ENCODE assay signal across 20 cellular contexts in the genomic region with DNA sequence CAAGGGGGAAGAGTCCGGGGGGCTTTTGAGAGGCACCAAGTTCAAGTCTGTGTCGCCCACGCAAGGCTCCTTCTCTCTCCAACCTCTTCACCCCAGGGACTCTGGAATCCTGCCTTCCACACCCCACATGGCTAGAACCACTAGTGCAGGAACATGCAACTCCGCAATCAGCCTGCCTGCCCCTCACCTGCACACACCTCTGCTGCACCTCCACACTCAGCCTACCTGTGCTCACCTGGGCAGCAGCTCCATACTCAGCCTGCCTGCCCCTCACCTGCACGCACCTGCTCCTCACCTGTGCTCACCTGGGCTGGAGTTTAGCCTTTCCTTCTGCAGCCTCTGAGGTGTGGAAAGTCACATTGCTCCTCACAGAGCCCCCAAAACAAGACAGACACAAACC.
"Had no signal": no experiment of that assay in that cellular context is flagged by ENCODE, and none has a peak within 500 bp of the region (broad histone marks: within the 10 kb centered on the region; RNA-seq: fewer than 3 reads in every experiment).

No MANE protein-coding gene starts in this region.

- ATAC-seq: esophagus mucosa; gastrocnemius medialis; left lung; naive thymus-derived CD4-positive, alpha-beta T cell; stimulated activated naive CD8-positive, alpha-beta T cell treated with anti-CD3 and anti-CD28 coated beads, Interleukin-15, amount 100 ng/mL, for 72 hours had no signal

- H3K27me3 ChIP-seq: neural progenitor cell, sigmoid colon, thyroid gland, vagina had no signal

- H3K4me3 Mint-ChIP-seq: naive thymus-derived CD4-positive, alpha-beta T cell; nephron; neural progenitor cell had no signal

- H3K27ac ChIP-seq: epithelial cell of prostate, gastrocnemius medialis, left lung, neural progenitor cell, parathyroid adenoma, sigmoid colon, thyroid gland, vagina had no signal

- H3K4me3 ChIP-seq: gastrocnemius medialis, left lung, neural progenitor cell, sigmoid colon, thyroid gland, vagina had no signal

- H3K36me3 Mint-ChIP-seq: naive thymus-derived CD4-positive, alpha-beta T cell; neural progenitor cell had no signal

- H3K4me1 ChIP-seq: gastrocnemius medialis, parathyroid adenoma, thyroid gland, vagina had no signal

- H3K9me3 ChIP-seq: gastrocnemius medialis, left lung, sigmoid colon, thyroid gland, vagina had no signal

- DNase-seq: cortex of kidney; foreskin fibroblast; gastrocnemius medialis; head of caudate nucleus; mesenchymal stem cell; midbrain; naive thymus-derived CD4-positive, alpha-beta T cell; sigmoid colon; stimulated activated naive CD4-positive, alpha-beta T cell; stimulated activated naive CD8-positive, alpha-beta T cell treated with anti-CD3 and anti-CD28 coated beads, Interleukin-15, amount 100 ng/mL, for 72 hours; thyroid gland; trophoblast cell had no signal

- H3K9me3 Mint-ChIP-seq: naive thymus-derived CD4-positive, alpha-beta T cell; nephron; neural progenitor cell; stimulated activated naive CD8-positive, alpha-beta T cell treated with anti-CD3 and anti-CD28 coated beads, Interleukin-15, amount 100 ng/mL, for 72 hours had no signal

- H3K27me3 Mint-ChIP-seq: naive thymus-derived CD4-positive, alpha-beta T cell; stimulated activated naive CD8-positive, alpha-beta T cell treated with anti-CD3 and anti-CD28 coated beads, Interleukin-15, amount 100 ng/mL, for 72 hours had no signal

- H3K27ac Mint-ChIP-seq: nephron; neural progenitor cell; progenitor cell of endocrine pancreas; stimulated activated naive CD8-positive, alpha-beta T cell treated with anti-CD3 and anti-CD28 coated beads, Interleukin-15, amount 100 ng/mL, for 72 hours had no signal

- H3K36me3 ChIP-seq: gastrocnemius medialis, left lung, neural progenitor cell, sigmoid colon, thyroid gland, vagina had no signal
